Comparison of ENCODE assay signal across 11 cellular contexts in the genomic region with DNA sequence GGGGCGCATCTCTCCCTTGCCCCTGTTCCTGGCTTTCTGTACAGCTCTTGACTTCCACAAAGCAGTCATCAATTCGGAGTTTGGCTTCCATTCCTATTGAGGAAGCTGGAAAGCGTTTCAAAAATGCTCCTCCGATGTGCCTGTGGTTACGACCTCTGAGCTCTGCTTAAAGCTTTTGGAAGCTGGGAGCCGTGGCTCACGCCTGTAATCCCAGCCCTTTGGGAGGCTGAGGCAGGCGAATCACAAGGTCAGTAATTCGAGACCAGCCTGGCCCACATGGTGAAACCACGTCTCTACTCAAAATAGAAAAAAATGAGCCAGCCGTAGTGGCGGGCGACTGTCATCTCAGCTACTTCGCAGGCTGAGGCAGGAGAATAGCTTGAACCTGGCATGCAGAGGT. TPM values are rescaled to one million over a fixed set of nuclear protein-coding genes. Genes with fewer than 3 reads are reported as not detected.
"Had no signal": no experiment of that assay in that cellular context is flagged by ENCODE, and none has a peak within 500 bp of the region (broad histone marks: within the 10 kb centered on the region; RNA-seq: fewer than 3 reads in every experiment).

No MANE protein-coding gene starts in this region.

RNA-seq across cellular contexts. Expression of a gene that starts 22.9 kb away (rescaled TPM):
- total RNA-seq: activated CD4-positive, alpha-beta T cell treated with anti-CD3 and anti-CD28 coated beads, Interleukin-2, amount 10 ng/mL, durations not matched to agents 7 days and 5 days; cerebellum; dorsolateral prefrontal cortex; esophagus mucosa; left cardiac atrium; lower lobe of right lung; naive thymus-derived CD4-positive, alpha-beta T cell; posterior vena cava; T-helper 17 cell; temporal lobe; upper lobe of right lung had no signal
- polyA plus RNA-seq: naive thymus-derived CD4-positive, alpha-beta T cell had no signal
